In genomic region chr1:108072294-108072693, GRCh38 we compare ENCODE assay signal across 13 cellular contexts.
"Had no signal": no experiment of that assay in that cellular context is flagged by ENCODE, and none has a peak within 500 bp of the region (broad histone marks: within the 10 kb centered on the region; RNA-seq: fewer than 3 reads in every experiment).

No MANE protein-coding gene starts in this region.

- ATAC-seq: stimulated activated naive CD8-positive, alpha-beta T cell treated with anti-CD3 and anti-CD28 coated beads, Interleukin-15, amount 100 ng/mL, for 72 hours had no signal

- H3K27ac ChIP-seq: cardiac muscle cell, neutrophil, thoracic aorta had no signal

- H3K9me3 Mint-ChIP-seq: activated naive CD4-positive, alpha-beta T cell treated with anti-CD3 and anti-CD28 coated beads for 36 hours; activated T-helper 1 cell treated with anti-CD3 and anti-CD28 coated beads, Interleukin-12 subunit alpha, Interleukin-12 subunit beta, Interleukin-2, Interleukin-4 antibody, amounts not matched to agents 30 ng/mL and 10 ng/mL and 1 ng/mL, durations not matched to agents 14 hours and 24 hours and 36 hours; T-helper 2 cell treated with Interferon-gamma antibody and Interleukin-4, amounts not matched to agents 5 μg/mL and 100 μg/mL, for 36 hours had no signal

- DNase-seq: activated CD4-positive, alpha-beta T cell treated with anti-CD3 and anti-CD28 coated beads for 4 hours; activated naive CD4-positive, alpha-beta T cell treated with anti-CD3 and anti-CD28 coated beads for 36 hours; effector CD8-positive, alpha-beta T cell; midbrain; retina; stimulated activated CD4-positive, alpha-beta T cell treated with anti-CD3 and anti-CD28 coated beads, Interleukin-15, amount 100 ng/mL, for 24 hours; stimulated activated CD4-positive, alpha-beta T cell treated with anti-CD3 and anti-CD28 coated beads, Interleukin-4, amount 100 ng/mL, for 24 hours; stimulated activated naive CD8-positive, alpha-beta T cell treated with anti-CD3 and anti-CD28 coated beads, Interleukin-15, amount 100 ng/mL, for 72 hours had no signal

- H3K4me3 Mint-ChIP-seq: activated naive CD4-positive, alpha-beta T cell treated with anti-CD3 and anti-CD28 coated beads for 36 hours; activated T-helper 1 cell treated with anti-CD3 and anti-CD28 coated beads, Interleukin-12 subunit alpha, Interleukin-12 subunit beta, Interleukin-2, Interleukin-4 antibody, amounts not matched to agents 30 ng/mL and 10 ng/mL and 1 ng/mL, durations not matched to agents 14 hours and 24 hours and 36 hours; stimulated activated naive CD8-positive, alpha-beta T cell treated with anti-CD3 and anti-CD28 coated beads, Interleukin-15, amount 100 ng/mL, for 72 hours; T-helper 2 cell treated with Interferon-gamma antibody and Interleukin-4, amounts not matched to agents 5 μg/mL and 100 μg/mL, for 36 hours had no signal

- H3K27ac Mint-ChIP-seq: activated naive CD4-positive, alpha-beta T cell treated with anti-CD3 and anti-CD28 coated beads for 36 hours; activated T-helper 1 cell treated with anti-CD3 and anti-CD28 coated beads, Interleukin-12 subunit alpha, Interleukin-12 subunit beta, Interleukin-2, Interleukin-4 antibody, amounts not matched to agents 30 ng/mL and 10 ng/mL and 1 ng/mL, durations not matched to agents 14 hours and 24 hours and 36 hours; stimulated activated naive CD8-positive, alpha-beta T cell treated with anti-CD3 and anti-CD28 coated beads, Interleukin-15, amount 100 ng/mL, for 72 hours; T-helper 2 cell treated with Interferon-gamma antibody and Interleukin-4, amounts not matched to agents 5 μg/mL and 100 μg/mL, for 36 hours had no signal

- H3K27me3 Mint-ChIP-seq: stimulated activated naive CD8-positive, alpha-beta T cell treated with anti-CD3 and anti-CD28 coated beads, Interleukin-15, amount 100 ng/mL, for 72 hours had no signal
